13 cellular contexts compared by ENCODE assay signal in the genomic region with DNA sequence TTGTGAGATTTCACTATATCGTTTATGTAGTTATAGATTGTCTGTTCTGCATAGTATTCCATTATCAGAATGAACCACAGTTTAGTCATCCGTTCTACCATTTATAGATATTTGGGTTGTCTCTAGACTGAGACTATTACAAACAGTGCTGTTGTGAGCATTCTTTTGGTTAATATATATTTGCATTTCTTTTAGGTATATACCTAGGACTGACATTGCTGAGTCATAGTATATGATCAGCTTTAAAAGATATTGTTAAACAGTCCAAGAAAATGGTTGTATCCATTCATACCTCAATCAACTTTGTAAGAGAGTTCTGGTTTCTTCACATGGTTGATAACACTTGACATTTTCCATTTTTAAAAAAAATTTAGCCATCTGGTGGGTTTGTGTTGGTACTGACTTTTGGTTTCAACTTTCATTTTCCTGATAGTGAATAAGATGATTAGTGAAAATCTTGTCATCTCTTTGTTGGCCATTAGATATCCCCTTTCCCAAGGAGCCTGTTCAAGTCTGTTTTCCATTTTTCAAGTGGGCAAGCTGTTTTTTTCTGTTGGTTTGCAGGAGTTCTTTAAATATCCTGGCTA. TPM values are rescaled to one million over a fixed set of nuclear protein-coding genes. Genes with fewer than 3 reads are reported as not detected.
A peak's percentile ranks its signal among the peaks of the same experiment; 100 is the strongest.
DNase-seq lines count a peak whose midpoint lies in the region; ATAC-seq and TF ChIP-seq lines count a peak whose summit lies in the region.
"Had no signal": no experiment of that assay in that cellular context is flagged by ENCODE, and none has a peak within 500 bp of the region (broad histone marks: within the 10 kb centered on the region; RNA-seq: fewer than 3 reads in every experiment).

No MANE protein-coding gene starts in this region.

- H3K4me2 ChIP-seq in OCI-LY7 (ENCODE audit: low read length), result peak overlapping the region; percentile 53

- no peak overlapping the region for H3K4me3 Mint-ChIP-seq in activated naive CD4-positive, alpha-beta T cell treated with anti-CD3 and anti-CD28 coated beads for 36 hours
- H3K4me3 Mint-ChIP-seq in progenitor cell of endocrine pancreas (ENCODE audit: low read depth), result no peak overlapping the region
- H3K4me3 Mint-ChIP-seq in CD14-positive monocyte, result no peak overlapping the region

- POLR2A ChIA-PET in OCI-LY7 (lab: Charles Lee), result interaction anchor here (1.1 to 8.5 kb wide), 4 partner anchors 11 to 114 kb away, joined by 3 to 111 read pairs (median 20); no protein-coding TSS in a partner anchor

- no peak for DNase-seq in activated naive CD4-positive, alpha-beta T cell treated with anti-CD3 and anti-CD28 coated beads for 36 hours
- no peak for DNase-seq in activated naive CD4-positive, alpha-beta T cell treated with Interleukin-2 at 50 U/mL for 16 hours
- DNase-seq in OCI-LY7 (ENCODE audit: low spot score) (peak; percentile 48), progenitor cell of endocrine pancreas (ENCODE audit: low spot score, unreplicated experiment) (no peak), CD14-positive monocyte (ENCODE audit: low spot score) (no peak), NCI-H187 (lab: John Stamatoyannopoulos, UW) (no peak)
- DNase-seq: caudate nucleus, DND-41, heart left ventricle, RPMI8226 had no signal

- H3K4me1 Mint-ChIP-seq in activated naive CD4-positive, alpha-beta T cell treated with anti-CD3 and anti-CD28 coated beads for 36 hours (ENCODE audit: low read depth), result peaks cover 96% of the 10 kb centered on the region
- H3K4me1 Mint-ChIP-seq in progenitor cell of endocrine pancreas (ENCODE audit: low read depth) (peaks cover 21% of the 10 kb centered on the region), CD14-positive monocyte (peaks cover 51% of the 10 kb centered on the region)

- peaks cover 4% of the 10 kb centered on the region for H3K9me3 Mint-ChIP-seq in activated naive CD4-positive, alpha-beta T cell treated with anti-CD3 and anti-CD28 coated beads for 36 hours
- H3K9me3 Mint-ChIP-seq in progenitor cell of endocrine pancreas (ENCODE audit: low read depth) (peaks cover 3% of the 10 kb centered on the region), CD14-positive monocyte (no peaks in the 10 kb centered on the region)

- peak overlapping the region; percentile 83 for H3K27ac ChIP-seq in OCI-LY7 (ENCODE audit: low read depth, low read length, poor library complexity, severe bottlenecking)
- H3K27ac ChIP-seq: heart left ventricle had no signal

- H4K20me1 ChIP-seq in OCI-LY7 (ENCODE audit: insufficient read depth, low read length), result no peaks in the 10 kb centered on the region

- H3K27me3 Mint-ChIP-seq in activated naive CD4-positive, alpha-beta T cell treated with anti-CD3 and anti-CD28 coated beads for 36 hours (ENCODE audit: low read depth), result no peaks in the 10 kb centered on the region
- H3K27me3 Mint-ChIP-seq in progenitor cell of endocrine pancreas (no peaks in the 10 kb centered on the region), CD14-positive monocyte (ENCODE audit: low read depth in 3 of 3) (peaks cover 0 to 9% (median 3%) of the 10 kb centered on the region in 3 donors)

- TF ChIP-seq CTCF in OCI-LY7 (conservative IDR thresholded peaks at IDR 0.05; ENCODE audit: low read length), result 0 out of 2 replicates have a peak, but pooled peaks have one; percentile 13
- TF ChIP-seq CTCF in progenitor cell of endocrine pancreas (IDR thresholded peaks at IDR 0.05; ENCODE audit: unreplicated experiment), result no peak
- no peak for TF ChIP-seq CTCF in CD14-positive monocyte (IDR thresholded peaks at IDR 0.05)

- no peaks in the 10 kb centered on the region for H3K9me3 ChIP-seq in OCI-LY7 (ENCODE audit: low read length)
- H3K9me3 ChIP-seq: heart left ventricle had no signal

- peak overlapping the region; percentile 21 for H3K4me3 ChIP-seq in OCI-LY7 (ENCODE audit: low read depth, low read length, poor library complexity, severe bottlenecking)
- H3K4me3 ChIP-seq: heart left ventricle had no signal

- CTCF ChIA-PET in activated naive CD4-positive, alpha-beta T cell treated with anti-CD3 and anti-CD28 coated beads for 36 hours (lab: Charles Lee), result interaction anchor here (1.3 kb wide), 1 partner anchor 146 kb away, joined by 3 read pairs; the partner anchor contains the start of gene LSM11
- CTCF ChIA-PET in OCI-LY7 (lab: Charles Lee; ENCODE audit: unreplicated experiment), result no interaction called here

- no TSS peak for BruUV-seq in OCI-LY7 (replicated peaks; lab: Mats Ljungman, UMichigan)

- H3K4me1 ChIP-seq in OCI-LY7 (ENCODE audit: insufficient read depth, low read length, poor library complexity, severe bottlenecking), result peaks cover 98% of the 10 kb centered on the region

- no peaks in the 10 kb centered on the region for H3K36me3 Mint-ChIP-seq in activated naive CD4-positive, alpha-beta T cell treated with anti-CD3 and anti-CD28 coated beads for 36 hours (ENCODE audit: low read depth)
- no peaks in the 10 kb centered on the region for H3K36me3 Mint-ChIP-seq in progenitor cell of endocrine pancreas (ENCODE audit: insufficient read depth)
- peaks cover 1% of the 10 kb centered on the region in 2 donors for H3K36me3 Mint-ChIP-seq in CD14-positive monocyte

- intact Hi-C loops in activated naive CD4-positive, alpha-beta T cell treated with anti-CD3 and anti-CD28 coated beads for 36 hours (cut with micrococcal nuclease), result no loop called here
- intact Hi-C loops in OCI-LY7 (cut with micrococcal nuclease; ENCODE audit: unreplicated experiment) (loop anchor here (5.0 to 10.0 kb wide), 2 partner anchors 111 to 1606 kb away; partner anchors contain the start of gene RNF145), CD14-positive monocyte (cut with micrococcal nuclease) (no loop called here)

- no peaks in the 10 kb centered on the region for H3K36me3 ChIP-seq in OCI-LY7 (ENCODE audit: insufficient read depth, low read length)
- H3K36me3 ChIP-seq: heart left ventricle had no signal

- no peaks in the 10 kb centered on the region for H3K79me2 ChIP-seq in OCI-LY7 (ENCODE audit: insufficient read depth, low read depth, low read length)

- ATAC-seq in HG02759 (IDR thresholded peaks at IDR 0.05; ENCODE audit: unreplicated experiment) (peak; percentile 19), HG02623 (IDR thresholded peaks at IDR 0.05; ENCODE audit: unreplicated experiment) (no peak)
- ATAC-seq: heart left ventricle had no signal

- H3K27ac Mint-ChIP-seq in activated naive CD4-positive, alpha-beta T cell treated with anti-CD3 and anti-CD28 coated beads for 36 hours, result peak overlapping the region; percentile 92
- peak overlapping the region; percentile 29 for H3K27ac Mint-ChIP-seq in progenitor cell of endocrine pancreas
- H3K27ac Mint-ChIP-seq in CD14-positive monocyte, result peak overlapping the region in 1 of 7 donors; percentile 45

- no peaks in the 10 kb centered on the region for H3K9me2 ChIP-seq in OCI-LY7 (ENCODE audit: insufficient read depth, low read length)

- H2AFZ ChIP-seq in OCI-LY7 (ENCODE audit: low read length), result peak overlapping the region; percentile 94

RNA-seq across cellular contexts. Expression of gene ADAM19, which starts 22.9 kb away (rescaled TPM):
- total RNA-seq in activated naive CD4-positive, alpha-beta T cell treated with anti-CD3 and anti-CD28 coated beads for 36 hours, result 10 to 100 TPM; 37.3 to 39.3 TPM
- total RNA-seq in OCI-LY7 (2014; rRNA removed; shearing (Covaris generic)), result 19.0 and 24.2 TPM in 2 replicates
- total RNA-seq in OCI-LY7 (2022), result 78.3 and 103 TPM in 2 replicates
- total RNA-seq in progenitor cell of endocrine pancreas, result 13.4 and 15.9 TPM in 2 replicates
- polyA plus RNA-seq in CD14-positive monocyte, result 1 to 10 TPM; 3.0 to 6.2 TPM

RNA-seq across cellular contexts. Expression of gene SOX30, which starts 53.8 kb away (rescaled TPM):
- total RNA-seq in activated naive CD4-positive, alpha-beta T cell treated with anti-CD3 and anti-CD28 coated beads for 36 hours, result under 1 TPM; 0.36 to 0.57 TPM
- 0.16 TPM in 1 of 2 replicates, not detected in the other for total RNA-seq in OCI-LY7 (2014; rRNA removed; shearing (Covaris generic))
- total RNA-seq in OCI-LY7 (2022) (0.13 and 0.29 TPM in 2 replicates), progenitor cell of endocrine pancreas (not detected in 2 replicates)
- under 1 TPM; 0.12 to 0.22 TPM for polyA plus RNA-seq in CD14-positive monocyte
- total RNA-seq: endothelial cell of umbilical vein had no signal
- polyA plus RNA-seq: endothelial cell of umbilical vein had no signal
